15 cellular contexts compared by ENCODE assay signal in genomic region chr5:56822961-56823360, GRCh38. TPM values are rescaled to one million over a fixed set of nuclear protein-coding genes. Genes with fewer than 3 reads are reported as not detected.
DNase-seq lines count a peak whose midpoint lies in the region; ATAC-seq and TF ChIP-seq lines count a peak whose summit lies in the region.
"Had no signal": no experiment of that assay in that cellular context is flagged by ENCODE, and none has a peak within 500 bp of the region (broad histone marks: within the 10 kb centered on the region; RNA-seq: fewer than 3 reads in every experiment).

No MANE protein-coding gene starts in this region.

- no peak for ATAC-seq in natural killer cell
- no peak for ATAC-seq in natural killer cell treated with Interleukin-12 subunit alpha and Interleukin-12 subunit beta and Interleukin-15 and Interleukin-18, amount 100 ng/mL, for 72 hours
- ATAC-seq in left lobe of liver: peak; percentile 14
- ATAC-seq in HG03175 (IDR thresholded peaks at IDR 0.05; ENCODE audit: unreplicated experiment): no peak
- no peak for ATAC-seq in HG03432 (IDR thresholded peaks at IDR 0.05; ENCODE audit: unreplicated experiment)
- ATAC-seq: psoas muscle had no signal

- H3K4me1 Mint-ChIP-seq in natural killer cell: peaks cover 73 to 80% of the 10 kb centered on the region in 2 donors
- peaks cover 51 to 64% of the 10 kb centered on the region in 2 donors for H3K4me1 Mint-ChIP-seq in natural killer cell treated with Interleukin-12 subunit alpha and Interleukin-12 subunit beta and Interleukin-15 and Interleukin-18, amount 100 ng/mL, for 72 hours (ENCODE audit: low read depth in 2 of 2)

- no peaks in the 10 kb centered on the region for H3K27me3 Mint-ChIP-seq in natural killer cell (ENCODE audit: low read depth in 2 of 2)
- no peaks in the 10 kb centered on the region for H3K27me3 Mint-ChIP-seq in natural killer cell treated with Interleukin-12 subunit alpha and Interleukin-12 subunit beta and Interleukin-15 and Interleukin-18, amount 100 ng/mL, for 72 hours

- H3K27ac Mint-ChIP-seq in natural killer cell: peak overlapping the region; percentile 35 to 56
- peak overlapping the region in 1 of 2 donors; percentile 36 for H3K27ac Mint-ChIP-seq in natural killer cell treated with Interleukin-12 subunit alpha and Interleukin-12 subunit beta and Interleukin-15 and Interleukin-18, amount 100 ng/mL, for 72 hours

- no peaks in the 10 kb centered on the region for H3K9me3 Mint-ChIP-seq in natural killer cell
- no peaks in the 10 kb centered on the region for H3K9me3 Mint-ChIP-seq in natural killer cell treated with Interleukin-12 subunit alpha and Interleukin-12 subunit beta and Interleukin-15 and Interleukin-18, amount 100 ng/mL, for 72 hours
- H3K9me3 Mint-ChIP-seq: immature natural killer cell had no signal

- no peaks in the 10 kb centered on the region for H3K9me3 ChIP-seq in SK-N-SH
- H3K9me3 ChIP-seq: psoas muscle had no signal

- peak in 1 of 2 experiments; percentile 73; a peak in 2 of 4 replicates for TF ChIP-seq EP300 in SK-N-SH (IDR thresholded peaks at IDR 0.05; ENCODE audit: borderline replicate concordance in 1 of 2, low read depth in 1 of 2, low read length in 1 of 2)

- no peaks in the 10 kb centered on the region for H3K9me2 ChIP-seq in SK-N-SH

- peaks cover 13% of the 10 kb centered on the region for H3F3A ChIP-seq in SK-N-SH (replicated peaks; ENCODE audit: insufficient read depth)

- TF ChIP-seq CTCF in natural killer cell (IDR thresholded peaks at IDR 0.05) (no peak), SK-N-SH (IDR thresholded peaks at IDR 0.05) (no peak)

- H3K79me2 ChIP-seq in SK-N-SH (ENCODE audit: insufficient read depth): peaks cover 99% of the 10 kb centered on the region

- intact Hi-C loops in natural killer cell (cut with micrococcal nuclease): no loop called here

- peaks cover 6 to 51% of the 10 kb centered on the region in 2 experiments; a peak in 3 of 4 replicates for H3K4me1 ChIP-seq in SK-N-SH (ENCODE audit: control insufficient read depth in 1 of 2, insufficient read depth in 2 of 2, low read depth in 1 of 2, low read length in 1 of 2)

- H4K20me1 ChIP-seq in SK-N-SH (ENCODE audit: insufficient read depth): peaks cover 51% of the 10 kb centered on the region

- CTCF ChIA-PET in SK-N-SH (lab: Yijun Ruan, JAX): interaction anchor here (0.6 to 1.5 kb wide), 5 partner anchors 15 to 551 kb away, joined by 3 to 7 read pairs (median 3); no protein-coding TSS in a partner anchor

- no peaks in the 10 kb centered on the region for H3K36me3 Mint-ChIP-seq in natural killer cell
- H3K36me3 Mint-ChIP-seq in natural killer cell treated with Interleukin-12 subunit alpha and Interleukin-12 subunit beta and Interleukin-15 and Interleukin-18, amount 100 ng/mL, for 72 hours: no peaks in the 10 kb centered on the region
- H3K36me3 Mint-ChIP-seq: immature natural killer cell had no signal

- TF ChIP-seq RAD21 in SK-N-SH (IDR thresholded peaks at IDR 0.05; ENCODE audit: low read length): no peak

- H3K9ac ChIP-seq in SK-N-SH: no peak overlapping the region

- POLR2A ChIA-PET in SK-N-SH (lab: Yijun Ruan, JAX): no interaction called here

- peaks cover 0 to 11% of the 10 kb centered on the region in 2 experiments for H3K36me3 ChIP-seq in SK-N-SH (replicated peaks in 1 of 2; ENCODE audit: control insufficient read depth in 1 of 2, insufficient read depth in 2 of 2, low read length in 1 of 2)

- H2AFZ ChIP-seq in SK-N-SH (ENCODE audit: low read depth): no peak overlapping the region

- peak overlapping the region in 1 of 2 experiments; percentile 87; a peak in 2 of 4 replicates for H3K27ac ChIP-seq in SK-N-SH (ENCODE audit: low read depth in 2 of 2, low read length in 1 of 2)
- H3K27ac ChIP-seq: C4-2B, dorsolateral prefrontal cortex, psoas muscle had no signal

- no peak for DNase-seq in natural killer cell
- no peak for DNase-seq in natural killer cell treated with Interleukin-12 subunit alpha and Interleukin-12 subunit beta and Interleukin-15 and Interleukin-18, amount 100 ng/mL, for 72 hours (ENCODE audit: low spot score)
- DNase-seq in SK-N-SH: peak; percentile 38
- DNase-seq in left lobe of liver (ENCODE audit: low spot score): no peak
- no peak for DNase-seq in NK-92 treated with Interleukin-12 subunit alpha and Interleukin-12 subunit beta, amount 100 ng/mL, for 24 hours (lab: John Stamatoyannopoulos, UW)
- DNase-seq: dorsolateral prefrontal cortex; immature natural killer cell; KBM-7; NCI-H146; NCI-H524; psoas muscle; stimulated activated CD4-positive, alpha-beta T cell treated with anti-CD3 and anti-CD28 coated beads, Interleukin-2, amount 100 ng/mL, for 24 hours had no signal

- H3K4me2 ChIP-seq in SK-N-SH: no peak overlapping the region

- no peaks in the 10 kb centered on the region for H3K27me3 ChIP-seq in SK-N-SH (ENCODE audit: insufficient read depth)
- H3K27me3 ChIP-seq: dorsolateral prefrontal cortex had no signal

- H3K4me3 Mint-ChIP-seq in natural killer cell: peak overlapping the region; percentile 14
- H3K4me3 Mint-ChIP-seq in natural killer cell treated with Interleukin-12 subunit alpha and Interleukin-12 subunit beta and Interleukin-15 and Interleukin-18, amount 100 ng/mL, for 72 hours: no peak overlapping the region

- 69% methylated on average over 5 of the region's 5 CpGs for WGBS in SK-N-SH (ENCODE audit: low lambda C conversion rate)

- peak overlapping the region in 1 of 2 experiments; percentile 3; a peak in 1 of 4 replicates for H3K4me3 ChIP-seq in SK-N-SH (ENCODE audit: low read depth in 2 of 2, low read length in 1 of 2)
- H3K4me3 ChIP-seq: dorsolateral prefrontal cortex had no signal

TF ChIP-seq in SK-N-SH, 30 proteins besides CTCF, POLR2A, EP300 and RAD21:
- TF ChIP-seq MXI1 (IDR thresholded peaks at IDR 0.05; ENCODE audit: low read depth, low read length): no peak
- no peak for TF ChIP-seq MAX (IDR thresholded peaks at IDR 0.05; ENCODE audit: low read depth)
- TF ChIP-seq CHD2 (IDR thresholded peaks at IDR 0.05; ENCODE audit: low read length, partially characterized antibody): peak; percentile 30
- no peak; the same call in 1 of the 2 replicates for TF ChIP-seq POLR2AphosphoS5 (IDR thresholded peaks at IDR 0.05; ENCODE audit: low read depth, low read length)
- no peak for TF ChIP-seq SMC3 (IDR thresholded peaks at IDR 0.05; ENCODE audit: low read depth, low read length)
- TF ChIP-seq PBX3 (IDR thresholded peaks at IDR 0.05): peak; percentile 21; the same call in 1 of the 2 replicates
- peak; percentile 43; the same call in 1 of the 2 replicates for TF ChIP-seq GATA2 (CRISPR knock-in tag; IDR thresholded peaks at IDR 0.05)
- no peak for TF ChIP-seq ZBTB33 (IDR thresholded peaks at IDR 0.05; ENCODE audit: borderline replicate concordance, low read depth)
- TF ChIP-seq GABPA (IDR thresholded peaks at IDR 0.05; ENCODE audit: low read depth): no peak
- TF ChIP-seq NRF1 (IDR thresholded peaks at IDR 0.05; ENCODE audit: low read depth, low read length): no peak
- TF ChIP-seq RCOR1 (IDR thresholded peaks at IDR 0.05; ENCODE audit: low read length): 0 out of 2 replicates have a peak, but pooled peaks have one; percentile 55
- no peak for TF ChIP-seq SIN3A (IDR thresholded peaks at IDR 0.05; ENCODE audit: borderline replicate concordance, low read depth, low read length)
- TF ChIP-seq TAF1 (IDR thresholded peaks at IDR 0.05; ENCODE audit: borderline replicate concordance, low read depth, low read length): no peak
- TF ChIP-seq MEF2A (IDR thresholded peaks at IDR 0.05; ENCODE audit: borderline replicate concordance, low read depth): no peak
- TF ChIP-seq TCF12 (IDR thresholded peaks at IDR 0.05): peak; percentile 42; the same call in 1 of the 2 replicates

RNA-seq across cellular contexts. Expression of gene MAP3K1, which starts 7.6 kb away (rescaled TPM):
- total RNA-seq in natural killer cell (10 to 100 TPM; 27.8 to 35.7 (median 35.5) TPM), left lobe of liver (5.8 TPM)
- total RNA-seq in natural killer cell treated with Interleukin-12 subunit alpha and Interleukin-12 subunit beta and Interleukin-15 and Interleukin-18, amount 100 ng/mL, for 72 hours: 10 to 100 TPM; 11.1 to 16.3 TPM
- 2.2 and 3.5 TPM in 2 replicates for polyA plus RNA-seq in SK-N-SH (2012; rRNA removed)
- polyA plus RNA-seq in SK-N-SH (2012; cell fraction: cytosol; rRNA removed): 3.0 and 3.6 TPM in 2 replicates
- 3.1 and 6.6 TPM in 2 replicates for polyA plus RNA-seq in SK-N-SH (2012; cell fraction: nucleus; rRNA removed)
